In the genomic region with DNA sequence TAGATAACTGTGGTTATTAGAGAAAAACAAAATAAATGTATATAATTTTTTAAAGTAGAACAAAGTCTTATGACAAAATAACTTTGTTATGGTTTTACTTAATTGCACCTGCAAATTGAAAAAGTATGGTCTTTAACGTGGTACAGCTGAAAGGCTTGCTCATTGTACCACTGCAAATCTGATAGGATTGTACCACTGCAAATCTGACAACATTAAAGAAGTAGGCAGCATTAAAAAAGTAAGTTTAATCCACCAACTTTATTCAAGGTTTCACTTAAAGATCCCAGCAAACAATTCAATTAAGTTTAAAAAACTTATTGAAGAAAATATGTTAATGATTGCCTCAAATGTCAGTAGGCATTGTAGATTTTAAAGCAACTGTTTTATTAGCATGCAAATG, we compare ENCODE assay signal across 20 cellular contexts. TPM values are rescaled to one million over a fixed set of nuclear protein-coding genes. Genes with fewer than 3 reads are reported as not detected.
DNase-seq lines count a peak whose midpoint lies in the region; ATAC-seq and TF ChIP-seq lines count a peak whose summit lies in the region.
"Had no signal": no experiment of that assay in that cellular context is flagged by ENCODE, and none has a peak within 500 bp of the region (broad histone marks: within the 10 kb centered on the region; RNA-seq: fewer than 3 reads in every experiment).

No MANE protein-coding gene starts in this region.

- H3K27ac Mint-ChIP-seq in Caco-2 (ENCODE audit: unreplicated experiment), result no peak overlapping the region
- no peak overlapping the region for H3K27ac Mint-ChIP-seq in endodermal cell
- no peak overlapping the region for H3K27ac Mint-ChIP-seq in nephron progenitor cell
- no peak overlapping the region for H3K27ac Mint-ChIP-seq in activated T-helper 17 cell treated with anti-CD3 and anti-CD28 coated beads, Interleukin-2, amount 50 U/mL, for 72 hours
- H3K27ac Mint-ChIP-seq: CD14-positive monocyte; CD4-positive, alpha-beta T cell; CD8-positive, alpha-beta memory T cell; HFFc6 had no signal

- H3K27ac ChIP-seq in HUES6 (ENCODE audit: low read depth, low read length) (no peak overlapping the region), endodermal cell (ENCODE audit: low read depth, low read length) (no peak overlapping the region)
- H3K27ac ChIP-seq: BLaER1 treated with 17β-estradiol and CSF1 and Interleukin-3, amounts not matched to agents 10 nM and 100 nM had no signal

- CTCF ChIA-PET in Caco-2 (lab: Charles Lee), result no interaction called here

- POLR2A ChIA-PET in Caco-2 (lab: Charles Lee), result no interaction called here

- TF ChIP-seq CTCF in Caco-2 (IDR thresholded peaks at IDR 0.05; ENCODE audit: insufficient read depth in 1 of 2, low read depth in 1 of 2, low read length in 1 of 2, severe bottlenecking in 1 of 2, unreplicated experiment in 1 of 2) (no peak), endodermal cell (conservative IDR thresholded peaks at IDR 0.05) (no peak), nephron progenitor cell (IDR thresholded peaks at IDR 0.05) (no peak)

- intact Hi-C loops in Caco-2 (cut with micrococcal nuclease; ENCODE audit: unreplicated experiment), result loop anchor here (5.0 kb wide), 2 partner anchors 148 to 207 kb away; a partner anchor contains a TSS

- H3K36me3 ChIP-seq in Caco-2 (ENCODE audit: control insufficient read depth, insufficient read depth, low read length) (no peaks in the 10 kb centered on the region), HUES6 (ENCODE audit: control insufficient read depth, insufficient read depth, low read length) (peaks cover 44% of the 10 kb centered on the region; the same call in 1 of the 2 replicates), endodermal cell (ENCODE audit: control insufficient read depth, insufficient read depth, low read length) (peaks cover 12% of the 10 kb centered on the region)
- H3K36me3 ChIP-seq: BE2C; BLaER1 treated with 17β-estradiol and CSF1 and Interleukin-3, amounts not matched to agents 10 nM and 100 nM; HAP-1 had no signal

- H3K9me3 ChIP-seq in Caco-2 (no peaks in the 10 kb centered on the region), HUES6 (ENCODE audit: control insufficient read depth, insufficient read depth, low read depth, low read length) (no peaks in the 10 kb centered on the region), endodermal cell (ENCODE audit: control insufficient read depth, low read length) (no peaks in the 10 kb centered on the region)
- H3K9me3 ChIP-seq: BE2C, HAP-1 had no signal

- H3K4me1 ChIP-seq in Caco-2 (peaks cover 11% of the 10 kb centered on the region; the same call in 1 of the 2 replicates), HUES6 (ENCODE audit: control insufficient read depth, insufficient read depth, low read length) (peaks cover 6% of the 10 kb centered on the region), endodermal cell (ENCODE audit: control insufficient read depth, insufficient read depth, low read length) (peaks cover 4% of the 10 kb centered on the region)
- H3K4me1 ChIP-seq: BE2C had no signal

- H3K4me1 Mint-ChIP-seq in Caco-2 (ENCODE audit: low read depth, unreplicated experiment) (peaks cover 8% of the 10 kb centered on the region), endodermal cell (peaks cover 9% of the 10 kb centered on the region), nephron progenitor cell (peaks cover 47% of the 10 kb centered on the region)
- H3K4me1 Mint-ChIP-seq in activated T-helper 17 cell treated with anti-CD3 and anti-CD28 coated beads, Interleukin-2, amount 50 U/mL, for 72 hours, result peaks cover 12% of the 10 kb centered on the region

- H3K4me3 Mint-ChIP-seq in Caco-2 (ENCODE audit: unreplicated experiment) (peak overlapping the region; percentile 100), endodermal cell (peak overlapping the region; percentile 78), nephron progenitor cell (peak overlapping the region; percentile 90)
- no peak overlapping the region for H3K4me3 Mint-ChIP-seq in activated T-helper 17 cell treated with anti-CD3 and anti-CD28 coated beads, Interleukin-2, amount 50 U/mL, for 72 hours
- H3K4me3 Mint-ChIP-seq: CD4-positive, alpha-beta T cell; CD8-positive, alpha-beta memory T cell; HFFc6 had no signal

- 38 to 52% methylated on average over 1 of the region's 1 CpG for WGBS in endodermal cell (ENCODE audit: insufficient coverage in 1 of 2, insufficient read length in 1 of 2), 2 experiments

- ATAC-seq in activated T-helper 17 cell treated with anti-CD3 and anti-CD28 coated beads, Interleukin-2, amount 50 U/mL, for 72 hours (replicated peaks), result no peak
- ATAC-seq in HG03159 (IDR thresholded peaks at IDR 0.05; ENCODE audit: unreplicated experiment), result no peak

- no TSS peak for BruUV-seq in Caco-2 (replicated peaks; lab: Mats Ljungman, UMichigan)

- H3K4me3 ChIP-seq in Caco-2 (ENCODE audit: low read depth, low read length) (no peak overlapping the region), HUES6 (ENCODE audit: low read depth, low read length) (peak overlapping the region; percentile 62; the same call in 1 of the 2 replicates), endodermal cell (ENCODE audit: low read length) (peak overlapping the region; percentile 87)
- H3K4me3 ChIP-seq: BLaER1 treated with 17β-estradiol and CSF1 and Interleukin-3, amounts not matched to agents 10 nM and 100 nM; HAP-1 had no signal

- DNase-seq in Caco-2 (no peak), endodermal cell (no peak), nephron progenitor cell (no peak), HPDE6-E6E7 (ENCODE audit: extremely low spot score) (no peak), hippocampal formation (lab: John Stamatoyannopoulos, UW) (no peak)
- DNase-seq: BE2C; Calu3; CD4-positive, alpha-beta T cell; CD8-positive, alpha-beta memory T cell; DMS153; DND-41; GOT3; HFFc6 had no signal

- H3K9me3 Mint-ChIP-seq in Caco-2 (ENCODE audit: unreplicated experiment) (no peaks in the 10 kb centered on the region), endodermal cell (no peaks in the 10 kb centered on the region), nephron progenitor cell (no peaks in the 10 kb centered on the region)
- H3K9me3 Mint-ChIP-seq in activated T-helper 17 cell treated with anti-CD3 and anti-CD28 coated beads, Interleukin-2, amount 50 U/mL, for 72 hours, result no peaks in the 10 kb centered on the region
- H3K9me3 Mint-ChIP-seq: CD4-positive, alpha-beta T cell had no signal

- H3K27me3 ChIP-seq in Caco-2 (replicated peaks; ENCODE audit: control insufficient read depth, insufficient read depth, low read length) (no peaks in the 10 kb centered on the region), HUES6 (ENCODE audit: control insufficient read depth, insufficient read depth, low read length) (peaks cover 44% of the 10 kb centered on the region), endodermal cell (ENCODE audit: control insufficient read depth, insufficient read depth, low read length, poor library complexity, severe bottlenecking) (no peaks in the 10 kb centered on the region)

- peaks cover 82% of the 10 kb centered on the region for H3K36me3 Mint-ChIP-seq in Caco-2 (ENCODE audit: insufficient read depth, unreplicated experiment)
- peaks cover 37% of the 10 kb centered on the region for H3K36me3 Mint-ChIP-seq in endodermal cell (ENCODE audit: low read depth)
- H3K36me3 Mint-ChIP-seq in nephron progenitor cell (ENCODE audit: low read depth), result no peaks in the 10 kb centered on the region
- H3K36me3 Mint-ChIP-seq in activated T-helper 17 cell treated with anti-CD3 and anti-CD28 coated beads, Interleukin-2, amount 50 U/mL, for 72 hours (ENCODE audit: low read depth), result peaks cover 19% of the 10 kb centered on the region
- H3K36me3 Mint-ChIP-seq: CD8-positive, alpha-beta memory T cell had no signal

- H3K9ac ChIP-seq in HUES6 (ENCODE audit: low read length) (peak overlapping the region; percentile 23), endodermal cell (ENCODE audit: extremely low read depth, low read length, poor library complexity, severe bottlenecking) (no peak overlapping the region)
- H3K9ac ChIP-seq: BLaER1 treated with 17β-estradiol and CSF1 and Interleukin-3, amounts not matched to agents 10 nM and 100 nM had no signal

- H3K27me3 Mint-ChIP-seq in Caco-2 (ENCODE audit: insufficient read depth, unreplicated experiment), result no peaks in the 10 kb centered on the region
- peaks cover 24% of the 10 kb centered on the region for H3K27me3 Mint-ChIP-seq in endodermal cell (ENCODE audit: insufficient read depth)
- peaks cover 3% of the 10 kb centered on the region for H3K27me3 Mint-ChIP-seq in nephron progenitor cell (ENCODE audit: low read depth, poor library complexity)
- H3K27me3 Mint-ChIP-seq in activated T-helper 17 cell treated with anti-CD3 and anti-CD28 coated beads, Interleukin-2, amount 50 U/mL, for 72 hours, result peaks cover 61% of the 10 kb centered on the region

RNA-seq across cellular contexts. Expression of a gene that starts 4.7 kb away (rescaled TPM):
- 149 and 161 TPM in 2 replicates for total RNA-seq in Caco-2 (2022)
- 100 to 1,000 TPM in 1 of 2 donors, 10 to 100 TPM in 1; 60.3 to 103 TPM for total RNA-seq in endodermal cell
- 27.6 TPM for polyA plus RNA-seq in endodermal cell (2013, experiment 1 of 2)
- polyA plus RNA-seq in endodermal cell (2013, experiment 2 of 2), result 25.7 TPM
- total RNA-seq in activated T-helper 17 cell treated with anti-CD3 and anti-CD28 coated beads, Interleukin-2, amount 50 U/mL, for 72 hours, result under 1 TPM in 1 of 2 donors, not detected in 1; 0.19 TPM
- total RNA-seq: CD4-positive, alpha-beta T cell; CD8-positive, alpha-beta memory T cell; HFFc6 had no signal
- polyA plus RNA-seq: AG04450; CD14-positive monocyte; CD8-positive, alpha-beta memory T cell had no signal

RNA-seq across cellular contexts. Expression of a gene that starts 50.4 kb away (rescaled TPM):
- total RNA-seq in Caco-2 (2022) (3.1 and 3.3 TPM in 2 replicates), endodermal cell (10 to 100 TPM in 1 of 2 donors, 1 to 10 TPM in 1; 9.6 to 18.3 TPM)
- polyA plus RNA-seq in endodermal cell (2013, experiment 1 of 2), result 1.5 TPM
- 1.8 TPM for polyA plus RNA-seq in endodermal cell (2013, experiment 2 of 2)
- total RNA-seq in activated T-helper 17 cell treated with anti-CD3 and anti-CD28 coated beads, Interleukin-2, amount 50 U/mL, for 72 hours, result not detected
- total RNA-seq: CD4-positive, alpha-beta T cell; CD8-positive, alpha-beta memory T cell; HFFc6 had no signal
- polyA plus RNA-seq: AG04450; CD14-positive monocyte; CD8-positive, alpha-beta memory T cell had no signal

Comparison
In these comparisons a context has a peak if more than half of its experiments do, and no peak if none do; other contexts are left out.
1. RNA of a gene that starts 4.7 kb away (total RNA-seq): 149 to 161 TPM in Caco-2 and 60.3 to 103 TPM in endodermal cell; 0.19 TPM in activated T-helper 17 cell treated with anti-CD3 and anti-CD28 coated beads, Interleukin-2, amount 50 U/mL, for 72 hours; every median in the first group is over 10 times any median in the second.